1 cellular context compared by ENCODE assay signal in genomic region chr3:150439657-150440056, GRCh38.
TF ChIP-seq lines count a peak whose summit lies in the region.

No MANE protein-coding gene starts in this region.

TF ChIP-seq in IMR-90, 13 proteins besides CTCF, POLR2A, EP300 and RAD21 (continued from another document):
- TF ChIP-seq, protein P1, sequence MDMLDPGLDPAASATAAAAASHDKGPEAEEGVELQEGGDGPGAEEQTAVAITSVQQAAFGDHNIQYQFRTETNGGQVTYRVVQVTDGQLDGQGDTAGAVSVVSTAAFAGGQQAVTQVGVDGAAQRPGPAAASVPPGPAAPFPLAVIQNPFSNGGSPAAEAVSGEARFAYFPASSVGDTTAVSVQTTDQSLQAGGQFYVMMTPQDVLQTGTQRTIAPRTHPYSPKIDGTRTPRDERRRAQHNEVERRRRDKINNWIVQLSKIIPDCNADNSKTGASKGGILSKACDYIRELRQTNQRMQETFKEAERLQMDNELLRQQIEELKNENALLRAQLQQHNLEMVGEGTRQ (IDR thresholded peaks at IDR 0.05; ENCODE audit: low read depth, low read length): no peak
- TF ChIP-seq RCOR1 (IDR thresholded peaks at IDR 0.05; ENCODE audit: insufficient replicate concordance, low read length) (no peak), FOS (IDR thresholded peaks at IDR 0.05; ENCODE audit: low read depth, low read length) (no peak), RFX5 (IDR thresholded peaks at IDR 0.05; ENCODE audit: low read depth, low read length) (no peak)
